13 cellular contexts compared by ENCODE assay signal in the genomic region with DNA sequence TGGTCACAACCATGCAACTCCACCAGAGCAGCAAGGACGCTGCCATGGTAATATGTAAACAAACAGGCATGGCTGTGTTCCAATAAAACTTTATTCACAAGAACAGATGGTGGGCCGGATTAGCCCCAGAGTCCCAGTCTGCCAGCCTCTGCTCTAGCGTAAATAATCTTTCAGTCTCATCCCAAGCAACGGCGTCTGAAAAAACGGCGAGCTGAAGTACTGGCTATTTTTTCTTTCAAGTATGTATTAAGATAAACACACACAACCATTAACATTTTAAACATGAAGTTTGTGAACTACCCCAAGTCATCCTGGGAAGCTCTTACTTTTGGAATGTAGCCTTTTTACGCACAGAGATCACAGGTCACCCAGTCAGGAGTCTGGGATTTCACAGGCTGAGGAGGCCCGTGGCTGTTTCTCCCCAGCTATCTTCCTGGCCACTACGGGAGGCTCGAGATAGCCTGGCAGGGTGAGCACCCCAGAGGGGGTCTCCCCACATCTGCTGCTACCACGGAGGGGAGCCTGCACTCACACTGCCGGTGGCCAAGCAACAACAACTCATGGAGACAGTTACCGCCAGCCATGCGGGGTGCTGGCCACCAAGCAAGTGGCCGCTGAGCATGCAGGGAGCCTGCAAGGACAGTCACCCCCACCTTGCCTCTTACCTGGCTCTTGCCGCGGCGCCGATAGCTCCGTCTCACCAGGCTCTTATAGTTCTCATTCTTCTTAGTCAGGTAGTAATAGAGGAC.
A peak's percentile ranks its signal among the peaks of the same experiment; 100 is the strongest.
DNase-seq lines count a peak whose midpoint lies in the region; ATAC-seq and TF ChIP-seq lines count a peak whose summit lies in the region.
"Had no signal": no experiment of that assay in that cellular context is flagged by ENCODE, and none has a peak within 500 bp of the region (broad histone marks: within the 10 kb centered on the region; RNA-seq: fewer than 3 reads in every experiment).

No MANE protein-coding gene starts in this region.

- no peak overlapping the region for H2BK120ac ChIP-seq in H9 (ENCODE audit: low read depth, low read length, poor library complexity, severe bottlenecking)

- peaks cover 16% of the 10 kb centered on the region for H3F3A ChIP-seq in smooth muscle cell (ENCODE audit: low read depth)

- H3K27me3 ChIP-seq in H9 (ENCODE audit: insufficient read depth, low read length): no peaks in the 10 kb centered on the region
- H3K27me3 ChIP-seq in endocrine pancreas (ENCODE audit: control insufficient read depth, insufficient read depth, low read length): no peaks in the 10 kb centered on the region
- H3K27me3 ChIP-seq in smooth muscle cell (ENCODE audit: low read depth): no peaks in the 10 kb centered on the region

- H3K4me3 Mint-ChIP-seq in H9 (no peak overlapping the region), mesothelial cell of epicardium (no peak overlapping the region)
- H3K4me3 Mint-ChIP-seq in activated CD4-positive, alpha-beta memory T cell treated with anti-CD3 and anti-CD28 coated beads, Interleukin-2, amount 10 ng/mL, durations not matched to agents 7 days and 5 days: no peak overlapping the region
- H3K4me3 Mint-ChIP-seq: natural killer cell had no signal

- H3K9me3 ChIP-seq in H9 (ENCODE audit: control insufficient read depth, low read depth, low read length) (no peaks in the 10 kb centered on the region), endocrine pancreas (ENCODE audit: control insufficient read depth, low read length) (no peaks in the 10 kb centered on the region), smooth muscle cell (replicated peaks; ENCODE audit: low read depth) (no peaks in the 10 kb centered on the region)

- H3K4me3 ChIP-seq in endocrine pancreas (ENCODE audit: control insufficient read depth, insufficient read depth, low read length) (no peak overlapping the region), smooth muscle cell (no peak overlapping the region)

- peaks cover 6% of the 10 kb centered on the region for H3K36me3 ChIP-seq in endocrine pancreas (ENCODE audit: control insufficient read depth, insufficient read depth, low read length)
- peaks cover 3% of the 10 kb centered on the region for H3K36me3 ChIP-seq in smooth muscle cell (ENCODE audit: low read depth)

- no peaks in the 10 kb centered on the region for H3K79me1 ChIP-seq in H9 (ENCODE audit: insufficient read depth, low read depth, low read length, poor library complexity, severe bottlenecking)

- H3K14ac ChIP-seq in H9 (ENCODE audit: insufficient read depth, low read length): no peak overlapping the region

- H3K79me2 ChIP-seq in H9 (ENCODE audit: insufficient read depth, low read length) (no peaks in the 10 kb centered on the region), smooth muscle cell (ENCODE audit: low read depth) (peaks cover 54% of the 10 kb centered on the region)

- H3K4me1 ChIP-seq in H9 (ENCODE audit: insufficient read depth, low read length): no peaks in the 10 kb centered on the region; the same call in 1 of the 2 replicates
- no peaks in the 10 kb centered on the region for H3K4me1 ChIP-seq in endocrine pancreas (ENCODE audit: control insufficient read depth, insufficient read depth, low read length)
- peaks cover 9% of the 10 kb centered on the region for H3K4me1 ChIP-seq in smooth muscle cell (ENCODE audit: low read depth)

- no peaks in the 10 kb centered on the region for H3K23me2 ChIP-seq in H9 (ENCODE audit: insufficient read length, low read depth, low read length, poor library complexity, severe bottlenecking)

- no peak overlapping the region for H3K56ac ChIP-seq in H9 (ENCODE audit: insufficient read length, low read depth, low read length)

- no peak for DNase-seq in H9
- DNase-seq in NCI-H82 treated with DMSO at 0.1 percent for 48 hours (lab: John Stamatoyannopoulos, UW; ENCODE audit: unreplicated experiment): peak; percentile 79
- no peak for DNase-seq in smooth muscle cell (lab: John Stamatoyannopoulos, UW; ENCODE audit: unreplicated experiment)
- DNase-seq in activated CD4-positive, alpha-beta memory T cell treated with anti-CD3 and anti-CD28 coated beads, Interleukin-2, amount 10 ng/mL, durations not matched to agents 7 days and 5 days: no peak
- DNase-seq in mesothelial cell of epicardium (ENCODE audit: low spot score in 2 of 2, unreplicated experiment in 2 of 2): no peak
- DNase-seq: activated CD4-positive, alpha-beta T cell treated with anti-CD3 and anti-CD28 coated beads, Interleukin-2, amount 50 U/mL, for 4 hours; natural killer cell; NCI-H187 treated with DMSO at 0.1 percent for 48 hours; stimulated activated naive CD4-positive, alpha-beta T cell treated with Interleukin-2 at 50 U/mL for 16 hours had no signal

- H3K9me3 Mint-ChIP-seq in H9 (no peaks in the 10 kb centered on the region), mesothelial cell of epicardium (no peaks in the 10 kb centered on the region)
- no peaks in the 10 kb centered on the region for H3K9me3 Mint-ChIP-seq in activated CD4-positive, alpha-beta memory T cell treated with anti-CD3 and anti-CD28 coated beads, Interleukin-2, amount 10 ng/mL, durations not matched to agents 7 days and 5 days
- H3K9me3 Mint-ChIP-seq: activated T-helper 2 cell treated with anti-CD3 and anti-CD28 coated beads, Interferon-gamma antibody, Interleukin-2, Interleukin-4, amounts not matched to agents 10 μg/mL and 5 μg/mL and 100 μg/mL, durations not matched to agents 14 hours and 24 hours and 36 hours; natural killer cell had no signal

- H3K18ac ChIP-seq in H9 (ENCODE audit: insufficient read length, low read depth, low read length): no peak overlapping the region

- POLR2A ChIA-PET in activated CD4-positive, alpha-beta memory T cell treated with anti-CD3 and anti-CD28 coated beads, Interleukin-2, amount 10 ng/mL, durations not matched to agents 7 days and 5 days (lab: Charles Lee): no interaction called here

- H3K4ac ChIP-seq in H9 (ENCODE audit: low read depth, low read length): no peak overlapping the region

- H3K4me2 ChIP-seq in H9 (ENCODE audit: insufficient read depth, insufficient read length, low read length): no peak overlapping the region
- no peak overlapping the region for H3K4me2 ChIP-seq in smooth muscle cell

- no peak overlapping the region for H4K8ac ChIP-seq in H9 (replicated peaks; ENCODE audit: insufficient read length, low read depth, low read length)

- H3K36me3 Mint-ChIP-seq in H9 (ENCODE audit: insufficient read depth in 1 of 3, low read depth in 3 of 3) (peaks cover 27 to 54% (median 53%) of the 10 kb centered on the region in 3 experiments; a peak in 6 of 7 replicates), mesothelial cell of epicardium (peaks cover 45% of the 10 kb centered on the region)
- peaks cover 28% of the 10 kb centered on the region for H3K36me3 Mint-ChIP-seq in activated CD4-positive, alpha-beta memory T cell treated with anti-CD3 and anti-CD28 coated beads, Interleukin-2, amount 10 ng/mL, durations not matched to agents 7 days and 5 days (ENCODE audit: low read depth)

- peak overlapping the region in 2 of 3 experiments; percentile 39 to 56; a peak in 3 of 7 replicates for H3K27ac Mint-ChIP-seq in H9
- no peak overlapping the region for H3K27ac Mint-ChIP-seq in activated CD4-positive, alpha-beta memory T cell treated with anti-CD3 and anti-CD28 coated beads, Interleukin-2, amount 10 ng/mL, durations not matched to agents 7 days and 5 days
- no peak overlapping the region for H3K27ac Mint-ChIP-seq in mesothelial cell of epicardium
- H3K27ac Mint-ChIP-seq: activated T-helper 2 cell treated with anti-CD3 and anti-CD28 coated beads, Interferon-gamma antibody, Interleukin-2, Interleukin-4, amounts not matched to agents 10 μg/mL and 5 μg/mL and 100 μg/mL, durations not matched to agents 14 hours and 24 hours and 36 hours; natural killer cell had no signal

- ATAC-seq in HG02973 (IDR thresholded peaks at IDR 0.05; ENCODE audit: unreplicated experiment) (no peak), HG03354 (IDR thresholded peaks at IDR 0.05; ENCODE audit: poor library complexity, severe bottlenecking, unreplicated experiment) (no peak)
- ATAC-seq: natural killer cell had no signal

- no peak overlapping the region for H2BK12ac ChIP-seq in H9 (ENCODE audit: insufficient read length, low read depth, low read length)

- H3K9ac ChIP-seq in H9 (ENCODE audit: extremely low read depth, insufficient read length, low read length) (no peak overlapping the region), endocrine pancreas (ENCODE audit: control insufficient read depth, insufficient read depth, low read length) (peak overlapping the region; percentile 11), smooth muscle cell (ENCODE audit: low read depth) (peak overlapping the region; percentile 22)

- no peak overlapping the region for H4K91ac ChIP-seq in H9 (ENCODE audit: insufficient read length, low read depth, low read length)

- H2AK5ac ChIP-seq in H9 (ENCODE audit: insufficient read length, low read length): no peak overlapping the region

- no peak overlapping the region for H2BK5ac ChIP-seq in H9 (ENCODE audit: insufficient read length, low read length)

- H3T11ph ChIP-seq in H9 (ENCODE audit: low read length): no peak overlapping the region

- H4K5ac ChIP-seq in H9 (ENCODE audit: insufficient read length, low read depth, low read length): no peak overlapping the region

- no peak overlapping the region for H3K23ac ChIP-seq in H9 (ENCODE audit: insufficient read length, low read depth, low read length)

- no peaks in the 10 kb centered on the region for H3K27me3 Mint-ChIP-seq in H9 (ENCODE audit: low read depth)
- no peaks in the 10 kb centered on the region for H3K27me3 Mint-ChIP-seq in activated CD4-positive, alpha-beta memory T cell treated with anti-CD3 and anti-CD28 coated beads, Interleukin-2, amount 10 ng/mL, durations not matched to agents 7 days and 5 days
- no peaks in the 10 kb centered on the region for H3K27me3 Mint-ChIP-seq in mesothelial cell of epicardium (ENCODE audit: low read depth)

- H2BK15ac ChIP-seq in H9 (ENCODE audit: low read depth, low read length): no peak overlapping the region

- H4K20me1 ChIP-seq in H9 (ENCODE audit: control insufficient read depth, insufficient read depth, insufficient read length): no peaks in the 10 kb centered on the region
- peaks cover 52% of the 10 kb centered on the region for H4K20me1 ChIP-seq in smooth muscle cell (ENCODE audit: low read depth)

- H2AFZ ChIP-seq in H9 (ENCODE audit: low read length): no peak overlapping the region
- no peak overlapping the region for H2AFZ ChIP-seq in smooth muscle cell (ENCODE audit: low read depth)

- H2BK20ac ChIP-seq in H9 (ENCODE audit: low read depth, low read length, poor library complexity, severe bottlenecking): no peak overlapping the region

- H3K27ac ChIP-seq in H9 (ENCODE audit: insufficient read length, low read depth, low read length) (no peak overlapping the region), smooth muscle cell (ENCODE audit: low read depth) (peak overlapping the region; percentile 90)

- TF ChIP-seq CTCF in H9 (conservative IDR thresholded peaks at IDR 0.05) (no peak), smooth muscle cell (IDR thresholded peaks at IDR 0.05; ENCODE audit: borderline replicate concordance, insufficient read depth, poor library complexity, severe bottlenecking) (no peak), mesothelial cell of epicardium (IDR thresholded peaks at IDR 0.05; ENCODE audit: unreplicated experiment) (no peak)

- no CpG with 5 or more reads among the region's 21 CpGs for WGBS in H9 (ENCODE audit: extremely low coverage, insufficient read length, low lambda C conversion rate)
- 68% methylated on average over 21 of the region's 21 CpGs for WGBS in smooth muscle cell (ENCODE audit: low lambda C conversion rate)

- CTCF ChIA-PET in activated CD4-positive, alpha-beta memory T cell treated with anti-CD3 and anti-CD28 coated beads, Interleukin-2, amount 10 ng/mL, durations not matched to agents 7 days and 5 days (lab: Charles Lee): no interaction called here

- H3K4me1 Mint-ChIP-seq in H9 (peaks cover 8 to 14% of the 10 kb centered on the region in 2 experiments), mesothelial cell of epicardium (peaks cover 4% of the 10 kb centered on the region)
- no peaks in the 10 kb centered on the region for H3K4me1 Mint-ChIP-seq in activated CD4-positive, alpha-beta memory T cell treated with anti-CD3 and anti-CD28 coated beads, Interleukin-2, amount 10 ng/mL, durations not matched to agents 7 days and 5 days

Comparison
In these comparisons a context has a peak if more than half of its experiments do, and no peak if none do; other contexts are left out.
1. H3K27ac Mint-ChIP-seq: peak in H9 (2 of 3); none in activated CD4-positive, alpha-beta memory T cell treated with anti-CD3 and anti-CD28 coated beads, Interleukin-2, amount 10 ng/mL, durations not matched to agents 7 days and 5 days (single experiment) and mesothelial cell of epicardium (single experiment).